Comparison of ENCODE assay signal across 1 cellular context in genomic region chr19:16447015-16447384, GRCh38.
A peak's percentile ranks its signal among the peaks of the same experiment; 100 is the strongest.
TF ChIP-seq lines count a peak whose summit lies in the region.

No MANE protein-coding gene starts in this region.

TF ChIP-seq in K562, 482 proteins besides CTCF, POLR2A, EP300 and RAD21 (continued from another document):
- TF ChIP-seq HES1 (IDR thresholded peaks at IDR 0.05; ENCODE audit: low read depth): 0 out of 2 replicates have a peak, but pooled peaks have one; percentile 31
- TF ChIP-seq TEAD1 (CRISPR knock-in tag; IDR thresholded peaks at IDR 0.05): peak; percentile 87 to 89
- peak; percentile 68 for TF ChIP-seq RAD51 (IDR thresholded peaks at IDR 0.05; ENCODE audit: borderline replicate concordance, low read depth)
- no peak for TF ChIP-seq MIER1 (IDR thresholded peaks at IDR 0.05; ENCODE audit: low read depth)
- TF ChIP-seq ZNF695 (CRISPR knock-in tag; IDR thresholded peaks at IDR 0.05): no peak
- 0 out of 2 replicates have a peak, but pooled peaks have one; percentile 40 for TF ChIP-seq TEAD4 (IDR thresholded peaks at IDR 0.05; ENCODE audit: low read length)
- TF ChIP-seq TEAD4 (CRISPR knock-in tag; IDR thresholded peaks at IDR 0.05; ENCODE audit: borderline replicate concordance): no peak
- no peak for TF ChIP-seq SLC30A9 (CRISPR knock-in tag; IDR thresholded peaks at IDR 0.05)
- TF ChIP-seq DPF2 (IDR thresholded peaks at IDR 0.05): peak; percentile 47; the same call in 1 of the 2 replicates
- no peak for TF ChIP-seq ZNF253 (CRISPR knock-in tag; conservative IDR thresholded peaks at IDR 0.05)
- TF ChIP-seq ZFP36 (IDR thresholded peaks at IDR 0.05; ENCODE audit: low read depth, low read length, partially characterized antibody): peak; percentile 31
- TF ChIP-seq BHLHE40 (IDR thresholded peaks at IDR 0.05; ENCODE audit: low read length): peak; percentile 92
- peak; percentile 90 for TF ChIP-seq L3MBTL2 (IDR thresholded peaks at IDR 0.05)
- no peak for TF ChIP-seq MECOM (CRISPR knock-in tag; IDR thresholded peaks at IDR 0.05)
- TF ChIP-seq POLR2B (IDR thresholded peaks at IDR 0.05; ENCODE audit: low read depth, partially characterized antibody): no peak
- no peak for TF ChIP-seq PCBP2 (IDR thresholded peaks at IDR 0.05; ENCODE audit: low read depth, low read length, poor library complexity, severe bottlenecking)
- TF ChIP-seq RBM14 (IDR thresholded peaks at IDR 0.05; ENCODE audit: borderline replicate concordance, insufficient read depth, low read depth, low read length): no peak
- TF ChIP-seq C11orf30 (IDR thresholded peaks at IDR 0.05; ENCODE audit: low read depth): no peak
- TF ChIP-seq TSHZ1 (CRISPR knock-in tag; IDR thresholded peaks at IDR 0.05): no peak
- no peak for TF ChIP-seq PHF21A (IDR thresholded peaks at IDR 0.05; ENCODE audit: borderline replicate concordance, low read depth)
- TF ChIP-seq TEAD2 (tag; IDR thresholded peaks at IDR 0.05): 0 out of 2 replicates have a peak, but pooled peaks have one; percentile 14
- TF ChIP-seq ARID2 (IDR thresholded peaks at IDR 0.05): no peak
- TF ChIP-seq ZNF444 (CRISPR knock-in tag; IDR thresholded peaks at IDR 0.05): no peak
- no peak for TF ChIP-seq SRSF1 (IDR thresholded peaks at IDR 0.05; ENCODE audit: low read depth, low read length)
- peak; percentile 28 for TF ChIP-seq CBFA2T2 (conservative IDR thresholded peaks at IDR 0.05)
- TF ChIP-seq PRMT5 (CRISPR knock-in tag; IDR thresholded peaks at IDR 0.05): no peak
- TF ChIP-seq ZNF764 (CRISPR knock-in tag; IDR thresholded peaks at IDR 0.05; ENCODE audit: low read depth): no peak
- TF ChIP-seq TOE1 (IDR thresholded peaks at IDR 0.05; ENCODE audit: borderline replicate concordance): peak; percentile 50; the same call in 1 of the 2 replicates
- TF ChIP-seq TOE1 (CRISPR knock-in tag; IDR thresholded peaks at IDR 0.05; ENCODE audit: borderline replicate concordance, low read depth): no peak
- TF ChIP-seq JUND (IDR thresholded peaks at IDR 0.05; ENCODE audit: borderline replicate concordance, low read depth, low read length): peak; percentile 49; the same call in 1 of the 2 replicates
- TF ChIP-seq JUND (tag; IDR thresholded peaks at IDR 0.05; ENCODE audit: borderline replicate concordance, low read depth, low read length): no peak; the same call in 2 of the 3 replicates
- TF ChIP-seq TFAP4 (CRISPR knock-in tag; IDR thresholded peaks at IDR 0.05; ENCODE audit: borderline replicate concordance): peak; percentile 69
- TF ChIP-seq PHTF2 (CRISPR knock-in tag; IDR thresholded peaks at IDR 0.05): no peak
- 0 out of 2 replicates have a peak, but pooled peaks have one; percentile 22 for TF ChIP-seq EP400 (IDR thresholded peaks at IDR 0.05)
- no peak for TF ChIP-seq ZNF449 (CRISPR knock-in tag; IDR thresholded peaks at IDR 0.05)
- no peak for TF ChIP-seq ELK1 (CRISPR knock-in tag; IDR thresholded peaks at IDR 0.05)
- no peak for TF ChIP-seq ZBTB1 (CRISPR knock-in tag; IDR thresholded peaks at IDR 0.05; ENCODE audit: borderline replicate concordance, low read depth)
- TF ChIP-seq TBP (optimal IDR thresholded peaks at IDR 0.05; ENCODE audit: low read depth, low read length): peak; percentile 30
- no peak for TF ChIP-seq ELF2 (CRISPR knock-in tag; IDR thresholded peaks at IDR 0.05)
- peak in 1 of 2 experiments; percentile 61; a peak in 2 of 4 replicates for TF ChIP-seq RCOR1 (IDR thresholded peaks at IDR 0.05; ENCODE audit: borderline replicate concordance in 1 of 2, low read depth in 2 of 2, low read length in 2 of 2)
- no peak for TF ChIP-seq TCF3 (CRISPR knock-in tag; IDR thresholded peaks at IDR 0.05)
- TF ChIP-seq VEZF1 (CRISPR knock-in tag; IDR thresholded peaks at IDR 0.05): peak; percentile 77
- TF ChIP-seq ATF7 (IDR thresholded peaks at IDR 0.05): peak; percentile 50
- TF ChIP-seq LEF1 (IDR thresholded peaks at IDR 0.05): peak; percentile 52; the same call in 1 of the 2 replicates
- no peak for TF ChIP-seq ZKSCAN8 (CRISPR knock-in tag; IDR thresholded peaks at IDR 0.05)
- peak; percentile 46; the same call in 1 of the 2 replicates for TF ChIP-seq CXXC5 (CRISPR knock-in tag; IDR thresholded peaks at IDR 0.05)
